ENCODE assay signal across 23 cellular contexts in genomic region chr13:35255241-35255640, GRCh38.
"Had no signal": no experiment of that assay in that cellular context is flagged by ENCODE, and none has a peak within 500 bp of the region (broad histone marks: within the 10 kb centered on the region; RNA-seq: fewer than 3 reads in every experiment).

No MANE protein-coding gene starts in this region.

- H3K27ac Mint-ChIP-seq: activated CD4-positive, alpha-beta T cell treated with anti-CD3 and anti-CD28 coated beads, Interleukin-2, amount 10 ng/mL, durations not matched to agents 7 days and 5 days; activated CD8-positive, alpha-beta T cell treated with anti-CD3 and anti-CD28 coated beads, Interleukin-2, amount 10 ng/mL, durations not matched to agents 7 days and 5 days; activated naive CD8-positive, alpha-beta T cell treated with anti-CD3 and anti-CD28 coated beads, Interleukin-2, amount 10 ng/mL, durations not matched to agents 7 days and 5 days; activated T-cell treated with anti-CD3 and anti-CD28 coated beads, Interleukin-2, amount 50 U/mL, for 24 hours; activated T-helper 17 cell treated with anti-CD3 and anti-CD28 coated beads, Interleukin-2, amount 50 U/mL, for 72 hours; dendritic cell treated with granulocyte-macrophage colony-stimulating factor and Interleukin-4, amounts not matched to agents 40 ng/mL and 50 ng/mL, for 4 days; immature natural killer cell; naive thymus-derived CD8-positive, alpha-beta T cell; neural progenitor cell; progenitor cell of endocrine pancreas had no signal

- H3K9me3 Mint-ChIP-seq: activated naive CD8-positive, alpha-beta T cell treated with anti-CD3 and anti-CD28 coated beads, Interleukin-2, amount 10 ng/mL, durations not matched to agents 7 days and 5 days; activated T-cell treated with anti-CD3 and anti-CD28 coated beads, Interleukin-2, amount 50 U/mL, for 24 hours; activated T-helper 17 cell treated with anti-CD3 and anti-CD28 coated beads, Interleukin-2, amount 50 U/mL, for 72 hours; neural progenitor cell had no signal

- H3K4me3 Mint-ChIP-seq: activated CD4-positive, alpha-beta T cell treated with anti-CD3 and anti-CD28 coated beads, Interleukin-2, amount 10 ng/mL, durations not matched to agents 7 days and 5 days; activated CD8-positive, alpha-beta T cell treated with anti-CD3 and anti-CD28 coated beads, Interleukin-2, amount 10 ng/mL, durations not matched to agents 7 days and 5 days; activated naive CD8-positive, alpha-beta T cell treated with anti-CD3 and anti-CD28 coated beads, Interleukin-2, amount 10 ng/mL, durations not matched to agents 7 days and 5 days; activated T-cell treated with anti-CD3 and anti-CD28 coated beads, Interleukin-2, amount 50 U/mL, for 24 hours; activated T-helper 17 cell treated with anti-CD3 and anti-CD28 coated beads, Interleukin-2, amount 50 U/mL, for 72 hours; dendritic cell treated with granulocyte-macrophage colony-stimulating factor and Interleukin-4, amounts not matched to agents 40 ng/mL and 50 ng/mL, for 4 days; immature natural killer cell; naive thymus-derived CD8-positive, alpha-beta T cell; neural progenitor cell had no signal

- DNase-seq: activated CD4-positive, alpha-beta T cell treated with anti-CD3 and anti-CD28 coated beads, Interleukin-2, amount 10 ng/mL, durations not matched to agents 7 days and 5 days; activated CD8-positive, alpha-beta T cell treated with anti-CD3 and anti-CD28 coated beads, Interleukin-2, amount 10 ng/mL, durations not matched to agents 7 days and 5 days; activated naive CD4-positive, alpha-beta T cell treated with Interleukin-2 at 50 U/mL for 16 hours; activated naive CD8-positive, alpha-beta T cell treated with anti-CD3 and anti-CD28 coated beads, Interleukin-2, amount 10 ng/mL, durations not matched to agents 7 days and 5 days; activated T-cell treated with anti-CD3 and anti-CD28 coated beads, Interleukin-2, amount 50 U/mL, for 24 hours; amniotic stem cell; effector CD8-positive, alpha-beta T cell; foreskin melanocyte; immature natural killer cell; lower lobe of right lung; naive thymus-derived CD8-positive, alpha-beta T cell; stimulated activated CD4-positive, alpha-beta T cell treated with anti-CD3 and anti-CD28 coated beads, Interleukin-12 subunit alpha, Interleukin-12 subunit beta, amount 100 ng/mL, for 4 hours; stimulated activated CD4-positive, alpha-beta T cell treated with anti-CD3 and anti-CD28 coated beads, Interleukin-4, amount 100 ng/mL, for 4 hours; stimulated activated naive CD8-positive, alpha-beta T cell treated with anti-CD3 and anti-CD28 coated beads, Interleukin-15, Interleukin-2, amounts not matched to agents 100 U/mL and 50 U/mL, for 24 hours; thyroid gland had no signal

- ATAC-seq: activated CD4-positive, CD25-positive, alpha-beta regulatory T cell treated with anti-CD3 and anti-CD28 coated beads, Interleukin-2, amount 50 U/mL, for 24 hours; activated CD8-positive, alpha-beta T cell treated with anti-CD3 and anti-CD28 coated beads, Interleukin-2, amount 10 ng/mL, durations not matched to agents 7 days and 5 days; activated T-helper 17 cell treated with anti-CD3 and anti-CD28 coated beads, Interleukin-2, amount 50 U/mL, for 72 hours; naive thymus-derived CD8-positive, alpha-beta T cell; SK-N-SH treated with all-trans-retinoic acid at 6 μM for 48 hours; stimulated activated naive CD8-positive, alpha-beta T cell treated with anti-CD3 and anti-CD28 coated beads, Interleukin-15, Interleukin-2, amounts not matched to agents 100 U/mL and 50 U/mL, for 24 hours had no signal

- H3K27ac ChIP-seq: hepatocyte, lower lobe of right lung, neural progenitor cell, thyroid gland, VCaP had no signal

- H3K4me1 ChIP-seq: lower lobe of right lung, neural progenitor cell, thyroid gland had no signal

- H3K36me3 ChIP-seq: thyroid gland had no signal

- H3K4me3 ChIP-seq: hepatocyte, lower lobe of right lung, neural progenitor cell, thyroid gland had no signal

- H3K27me3 Mint-ChIP-seq: activated CD4-positive, alpha-beta T cell treated with anti-CD3 and anti-CD28 coated beads, Interleukin-2, amount 10 ng/mL, durations not matched to agents 7 days and 5 days; activated naive CD8-positive, alpha-beta T cell treated with anti-CD3 and anti-CD28 coated beads, Interleukin-2, amount 10 ng/mL, durations not matched to agents 7 days and 5 days; activated T-cell treated with anti-CD3 and anti-CD28 coated beads, Interleukin-2, amount 50 U/mL, for 24 hours; activated T-helper 17 cell treated with anti-CD3 and anti-CD28 coated beads, Interleukin-2, amount 50 U/mL, for 72 hours; dendritic cell treated with granulocyte-macrophage colony-stimulating factor and Interleukin-4, amounts not matched to agents 40 ng/mL and 50 ng/mL, for 4 days; naive thymus-derived CD8-positive, alpha-beta T cell; progenitor cell of endocrine pancreas had no signal

- H3K4me1 Mint-ChIP-seq: activated T-helper 17 cell treated with anti-CD3 and anti-CD28 coated beads, Interleukin-2, amount 50 U/mL, for 72 hours; neural progenitor cell had no signal

- H3K36me3 Mint-ChIP-seq: activated naive CD8-positive, alpha-beta T cell treated with anti-CD3 and anti-CD28 coated beads, Interleukin-2, amount 10 ng/mL, durations not matched to agents 7 days and 5 days; immature natural killer cell had no signal

- H3K9me3 ChIP-seq: lower lobe of right lung, thyroid gland had no signal

- H3K27me3 ChIP-seq: hepatocyte, neural progenitor cell, thyroid gland had no signal
